Comparison of ENCODE assay signal across 20 cellular contexts in genomic region chrX:1444896-1445480, GRCh38. TPM values are rescaled to one million over a fixed set of nuclear protein-coding genes. Genes with fewer than 3 reads are reported as not detected.
A peak's percentile ranks its signal among the peaks of the same experiment; 100 is the strongest.
DNase-seq lines count a peak whose midpoint lies in the region; ATAC-seq lines count a peak whose summit lies in the region.
"Had no signal": no experiment of that assay in that cellular context is flagged by ENCODE, and none has a peak within 500 bp of the region (broad histone marks: within the 10 kb centered on the region; RNA-seq: fewer than 3 reads in every experiment).

No MANE protein-coding gene starts in this region.

- H3K36me3 ChIP-seq in BLaER1: peaks cover 84% of the 10 kb centered on the region

- no peak overlapping the region for H3K27ac ChIP-seq in BLaER1
- H3K27ac ChIP-seq: body of pancreas had no signal

- no peak overlapping the region for H3K9ac ChIP-seq in BLaER1

- H3K4me1 Mint-ChIP-seq in activated T-helper 2 cell treated with anti-CD3 and anti-CD28 coated beads, Interferon-gamma antibody, Interleukin-2, Interleukin-4, amounts not matched to agents 10 μg/mL and 5 μg/mL and 100 μg/mL, durations not matched to agents 14 hours and 24 hours and 36 hours (ENCODE audit: low read depth): peaks cover 2% of the 10 kb centered on the region
- H3K4me1 Mint-ChIP-seq: GM23338 had no signal

- H3K9me3 Mint-ChIP-seq in activated T-helper 2 cell treated with anti-CD3 and anti-CD28 coated beads, Interferon-gamma antibody, Interleukin-2, Interleukin-4, amounts not matched to agents 10 μg/mL and 5 μg/mL and 100 μg/mL, durations not matched to agents 14 hours and 24 hours and 36 hours: peaks cover 52% of the 10 kb centered on the region

- ATAC-seq in GM21515 (IDR thresholded peaks at IDR 0.05; ENCODE audit: unreplicated experiment): no peak
- no peak for ATAC-seq in HG03571 (IDR thresholded peaks at IDR 0.05; ENCODE audit: unreplicated experiment)
- ATAC-seq: body of pancreas, GM23338 had no signal

- no peak overlapping the region for H3K4me3 Mint-ChIP-seq in activated T-helper 2 cell treated with anti-CD3 and anti-CD28 coated beads, Interferon-gamma antibody, Interleukin-2, Interleukin-4, amounts not matched to agents 10 μg/mL and 5 μg/mL and 100 μg/mL, durations not matched to agents 14 hours and 24 hours and 36 hours (ENCODE audit: low read depth)
- H3K4me3 Mint-ChIP-seq: activated B cell treated with CpG ODN at 0.5 μM for 24 hours, B cell, GM23338 had no signal

- intact Hi-C loops in activated T-helper 2 cell treated with anti-CD3 and anti-CD28 coated beads, Interferon-gamma antibody, Interleukin-2, Interleukin-4, amounts not matched to agents 10 μg/mL and 5 μg/mL and 100 μg/mL, durations not matched to agents 14 hours and 24 hours and 36 hours (cut with micrococcal nuclease): no loop called here
- intact Hi-C loops in posterior vena cava (cut with DNase I): no loop called here

- no peaks in the 10 kb centered on the region for H3K27me3 Mint-ChIP-seq in activated T-helper 2 cell treated with anti-CD3 and anti-CD28 coated beads, Interferon-gamma antibody, Interleukin-2, Interleukin-4, amounts not matched to agents 10 μg/mL and 5 μg/mL and 100 μg/mL, durations not matched to agents 14 hours and 24 hours and 36 hours (ENCODE audit: low read depth)
- H3K27me3 Mint-ChIP-seq: activated B cell treated with CpG ODN at 0.5 μM for 24 hours, B cell had no signal

- peaks cover 9% of the 10 kb centered on the region; the same call in 1 of the 2 replicates for H4K20me1 ChIP-seq in BLaER1

- DNase-seq in ELF-1 (ENCODE audit: low read depth, low spot score): peak; percentile 1
- DNase-seq in activated T-helper 2 cell treated with anti-CD3 and anti-CD28 coated beads, Interferon-gamma antibody, Interleukin-2, Interleukin-4, amounts not matched to agents 10 μg/mL and 5 μg/mL and 100 μg/mL, durations not matched to agents 14 hours and 24 hours and 36 hours (ENCODE audit: low spot score): peak; percentile 6
- DNase-seq in posterior vena cava (ENCODE audit: low spot score): peak; percentile 36
- no peak for DNase-seq in epidermal melanocyte (ENCODE audit: insufficient read length, low spot score)
- DNase-seq: activated gamma-delta T cell; DMS153; effector memory CD4-positive, alpha-beta T cell; MG63; NCI-H2029; NCI-H526; retina; stimulated activated CD4-positive, alpha-beta T cell treated with anti-CD3 and anti-CD28 coated beads, Interleukin-1b, Interleukin-23, amount 100 ng/mL, for 48 hours; trophoblast cell had no signal

- H3K4me3 ChIP-seq in BLaER1: 0 out of 2 replicates have a peak overlapping the region, but pooled peaks have one; percentile 4
- H3K4me3 ChIP-seq: body of pancreas, GM23338, MG63 had no signal

- no peaks in the 10 kb centered on the region for H3K27me3 ChIP-seq in BLaER1
- H3K27me3 ChIP-seq: body of pancreas, MG63 had no signal

- no peak overlapping the region for H3K4me2 ChIP-seq in BLaER1
- H3K4me2 ChIP-seq: GM23338 had no signal

- H3K36me3 Mint-ChIP-seq in activated T-helper 2 cell treated with anti-CD3 and anti-CD28 coated beads, Interferon-gamma antibody, Interleukin-2, Interleukin-4, amounts not matched to agents 10 μg/mL and 5 μg/mL and 100 μg/mL, durations not matched to agents 14 hours and 24 hours and 36 hours (ENCODE audit: low read depth): peaks cover 82% of the 10 kb centered on the region

- peaks cover 86% of the 10 kb centered on the region for H3K9me3 ChIP-seq in BLaER1
- H3K9me3 ChIP-seq: body of pancreas had no signal

- peaks cover 13% of the 10 kb centered on the region; the same call in 1 of the 2 replicates for H3K4me1 ChIP-seq in BLaER1
- H3K4me1 ChIP-seq: body of pancreas had no signal

- no peak overlapping the region for H3K27ac Mint-ChIP-seq in activated T-helper 2 cell treated with anti-CD3 and anti-CD28 coated beads, Interferon-gamma antibody, Interleukin-2, Interleukin-4, amounts not matched to agents 10 μg/mL and 5 μg/mL and 100 μg/mL, durations not matched to agents 14 hours and 24 hours and 36 hours
- H3K27ac Mint-ChIP-seq: activated B cell treated with CpG ODN at 0.5 μM for 24 hours, B cell, GM23338 had no signal

RNA-seq across cellular contexts. Expression of gene ASMTL, which starts 7.7 kb away (rescaled TPM):
- 41.8 and 42.6 TPM in 2 replicates for total RNA-seq in activated T-helper 2 cell treated with anti-CD3 and anti-CD28 coated beads, Interferon-gamma antibody, Interleukin-2, Interleukin-4, amounts not matched to agents 10 μg/mL and 5 μg/mL and 100 μg/mL, durations not matched to agents 14 hours and 24 hours and 36 hours
- 10 to 100 TPM; 28.2 to 29.7 TPM for total RNA-seq in posterior vena cava

RNA-seq across cellular contexts. Expression of gene SLC25A6, which starts 53.1 kb away (rescaled TPM):
- total RNA-seq in activated T-helper 2 cell treated with anti-CD3 and anti-CD28 coated beads, Interferon-gamma antibody, Interleukin-2, Interleukin-4, amounts not matched to agents 10 μg/mL and 5 μg/mL and 100 μg/mL, durations not matched to agents 14 hours and 24 hours and 36 hours: 318 and 325 TPM in 2 replicates
- 100 to 1,000 TPM; 204 to 218 TPM for total RNA-seq in posterior vena cava
